In the genomic region with DNA sequence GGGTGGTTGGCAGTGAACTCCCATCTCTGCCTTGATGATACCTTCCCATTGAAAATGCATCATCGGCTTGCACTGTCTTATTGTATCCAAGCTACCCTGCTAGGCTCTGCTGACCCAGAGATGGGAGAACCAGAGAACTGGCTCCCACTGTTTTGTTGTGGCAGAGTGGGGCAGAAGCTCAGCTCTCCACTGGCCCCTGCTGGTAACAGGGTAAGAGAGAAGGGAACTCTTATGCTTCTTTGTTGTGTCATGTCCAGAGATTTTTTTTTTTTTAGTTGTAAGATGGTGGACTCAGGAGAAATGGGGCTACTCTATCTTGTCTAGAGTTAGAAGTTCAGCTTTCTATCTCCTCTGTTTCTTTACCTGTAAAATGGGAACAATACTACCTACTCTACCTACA, we compare ENCODE assay signal across 1 cellular context.
TF ChIP-seq lines count a peak whose summit lies in the region.

No MANE protein-coding gene starts in this region.

TF ChIP-seq in HCT116, 20 proteins besides CTCF, POLR2A, EP300 and RAD21 (continued from another document):
- no peak for TF ChIP-seq JUND (IDR thresholded peaks at IDR 0.05)
- no peak for TF ChIP-seq YY1 (IDR thresholded peaks at IDR 0.05; ENCODE audit: extremely low read depth, insufficient replicate concordance, low read depth, low read length)
- TF ChIP-seq, protein P1, sequence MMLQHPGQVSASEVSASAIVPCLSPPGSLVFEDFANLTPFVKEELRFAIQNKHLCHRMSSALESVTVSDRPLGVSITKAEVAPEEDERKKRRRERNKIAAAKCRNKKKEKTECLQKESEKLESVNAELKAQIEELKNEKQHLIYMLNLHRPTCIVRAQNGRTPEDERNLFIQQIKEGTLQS (IDR thresholded peaks at IDR 0.05) = no peak
- TF ChIP-seq ZNF274 (IDR thresholded peaks at IDR 0.05; ENCODE audit: low read depth, low read length) = no peak
- no peak for TF ChIP-seq ZFX (IDR thresholded peaks at IDR 0.05)
